1 cellular context compared by ENCODE assay signal in genomic region chr17:7394452-7395191, GRCh38.
TF ChIP-seq lines count a peak whose summit lies in the region.

Gene PLSCR3, minus strand, starts transcription at chr17:7394525. Its CDS starts 415 bp downstream, at chr17:7394110.

TF ChIP-seq in HepG2, 621 proteins besides CTCF, POLR2A, EP300 and RAD21 (continued from another document):
- TF ChIP-seq HNRNPL (IDR thresholded peaks at IDR 0.05; ENCODE audit: low read depth, low read length), result peak; percentile 95
- no peak for TF ChIP-seq ZKSCAN1 (IDR thresholded peaks at IDR 0.05; ENCODE audit: low read length)
- no peak; the same call in 1 of the 2 replicates for TF ChIP-seq ZNF460 (CRISPR knock-in tag; IDR thresholded peaks at IDR 0.05; ENCODE audit: borderline replicate concordance)
- no peak for TF ChIP-seq IRF9 (CRISPR knock-in tag; IDR thresholded peaks at IDR 0.05; ENCODE audit: borderline replicate concordance)
- TF ChIP-seq POGZ (CRISPR knock-in tag; IDR thresholded peaks at IDR 0.05), result no peak
- peak; percentile 48; the same call in 1 of the 2 replicates for TF ChIP-seq SOX5 (CRISPR knock-in tag; IDR thresholded peaks at IDR 0.05; ENCODE audit: borderline replicate concordance)
- TF ChIP-seq ZNF780A (CRISPR knock-in tag; IDR thresholded peaks at IDR 0.05), result no peak
- no peak for TF ChIP-seq FOSL1 (CRISPR knock-in tag; IDR thresholded peaks at IDR 0.05; ENCODE audit: borderline replicate concordance)
- no peak for TF ChIP-seq ZNF619 (CRISPR knock-in tag; IDR thresholded peaks at IDR 0.05)
- no peak for TF ChIP-seq HOXA7 (CRISPR knock-in tag; IDR thresholded peaks at IDR 0.05)
- TF ChIP-seq ZNF432 (CRISPR knock-in tag; IDR thresholded peaks at IDR 0.05; ENCODE audit: borderline replicate concordance), result no peak
- TF ChIP-seq ATF7-NPFF (CRISPR knock-in tag; IDR thresholded peaks at IDR 0.05; ENCODE audit: low read depth), result peak; percentile 81
- TF ChIP-seq ZNF776 (CRISPR knock-in tag; IDR thresholded peaks at IDR 0.05), result peak; percentile 38; the same call in 1 of the 2 replicates
- no peak for TF ChIP-seq RXRB (CRISPR knock-in tag; IDR thresholded peaks at IDR 0.05; ENCODE audit: borderline replicate concordance)
- TF ChIP-seq CERS6 (CRISPR knock-in tag; IDR thresholded peaks at IDR 0.05), result no peak
- TF ChIP-seq ZNF841 (CRISPR knock-in tag; IDR thresholded peaks at IDR 0.05; ENCODE audit: borderline replicate concordance), result 0 out of 2 replicates have a peak, but pooled peaks have one; percentile 40
- TF ChIP-seq FIP1L1 (IDR thresholded peaks at IDR 0.05; ENCODE audit: borderline replicate concordance, insufficient read depth, low read depth, low read length), result no peak
- no peak for TF ChIP-seq ZNF138 (CRISPR knock-in tag; IDR thresholded peaks at IDR 0.05; ENCODE audit: low read depth)
- TF ChIP-seq GZF1 (CRISPR knock-in tag; IDR thresholded peaks at IDR 0.05), result no peak
- peak; percentile 15; the same call in 1 of the 2 replicates for TF ChIP-seq HNF4A (CRISPR knock-in tag; IDR thresholded peaks at IDR 0.05)
- no peak for TF ChIP-seq KAT7 (CRISPR knock-in tag; IDR thresholded peaks at IDR 0.05; ENCODE audit: borderline replicate concordance)
- no peak; the same call in 1 of the 2 replicates for TF ChIP-seq REXO4 (CRISPR knock-in tag; IDR thresholded peaks at IDR 0.05; ENCODE audit: borderline replicate concordance)
- no peak for TF ChIP-seq ZNF597 (CRISPR knock-in tag; IDR thresholded peaks at IDR 0.05)
- TF ChIP-seq HMGXB3 (CRISPR knock-in tag; IDR thresholded peaks at IDR 0.05; ENCODE audit: borderline replicate concordance), result no peak
- TF ChIP-seq ZNF558 (CRISPR knock-in tag; IDR thresholded peaks at IDR 0.05; ENCODE audit: borderline replicate concordance), result no peak; the same call in 1 of the 2 replicates
- TF ChIP-seq ZNF281 (CRISPR knock-in tag; IDR thresholded peaks at IDR 0.05; ENCODE audit: borderline replicate concordance), result no peak
- no peak for TF ChIP-seq ZNF354B (CRISPR knock-in tag; IDR thresholded peaks at IDR 0.05)
